ENCODE assay signal across 29 cellular contexts in the genomic region with DNA sequence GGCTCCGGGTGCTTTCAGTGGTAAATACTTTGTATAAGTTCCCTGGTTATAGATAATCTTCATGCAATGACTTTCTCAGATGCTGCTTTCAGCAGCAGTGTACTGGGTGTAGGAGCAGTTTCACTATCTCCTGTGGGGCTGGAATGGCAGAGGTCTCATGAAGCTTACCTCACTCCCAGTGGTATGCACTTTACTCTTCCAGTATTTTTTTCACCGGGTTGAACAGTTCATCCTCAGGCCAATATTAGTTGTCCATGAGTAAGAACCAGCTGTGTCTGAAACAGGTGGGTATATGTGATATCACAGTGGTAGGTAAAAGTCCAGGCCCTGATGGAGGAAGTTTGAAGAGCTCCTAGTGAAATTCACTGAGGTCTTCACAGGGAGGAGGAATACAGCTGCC.
DNase-seq lines count a peak whose midpoint lies in the region; ATAC-seq, FAIRE-seq and TF ChIP-seq lines count a peak whose summit lies in the region.
"Had no signal": no experiment of that assay in that cellular context is flagged by ENCODE, and none has a peak within 500 bp of the region (broad histone marks: within the 10 kb centered on the region; RNA-seq: fewer than 3 reads in every experiment).

No MANE protein-coding gene starts in this region.

- no peak overlapping the region for H3K9ac ChIP-seq in mammary epithelial cell (ENCODE audit: insufficient read depth, low read length)
- no peak overlapping the region for H3K9ac ChIP-seq in colonic mucosa (ENCODE audit: low read depth in 2 of 2, low read length in 2 of 2)
- H3K9ac ChIP-seq: KMS-11 had no signal

- no peak overlapping the region for H3K27ac ChIP-seq in mammary epithelial cell (ENCODE audit: insufficient read depth, low read depth, low read length)
- peak overlapping the region; percentile 40 for H3K27ac ChIP-seq in hepatocyte
- no peak overlapping the region for H3K27ac ChIP-seq in colonic mucosa
- H3K27ac ChIP-seq: KMS-11, Peyer's patch, SK-N-MC had no signal

- H3K9me2 ChIP-seq in hepatocyte (replicated peaks; ENCODE audit: insufficient read depth), result no peaks in the 10 kb centered on the region

- dilution Hi-C loops in mammary epithelial cell (cut with HindIII; ENCODE audit: low sequenced_read_pairs), result no loop called here

- H2AFZ ChIP-seq in mammary epithelial cell (ENCODE audit: low read depth, low read length) (no peak overlapping the region), hepatocyte (no peak overlapping the region)

- H3K36me3 ChIP-seq in mammary epithelial cell (ENCODE audit: insufficient read depth, low read length) (no peaks in the 10 kb centered on the region), bronchial epithelial cell (ENCODE audit: control insufficient read depth, insufficient read depth, low read length) (no peaks in the 10 kb centered on the region), hepatocyte (replicated peaks; ENCODE audit: insufficient read depth, low read depth) (no peaks in the 10 kb centered on the region), colonic mucosa (no peaks in the 10 kb centered on the region)
- H3K36me3 ChIP-seq: BE2C, Peyer's patch had no signal

- 86% methylated on average over 2 of the region's 2 CpGs for WGBS in mammary epithelial cell (ENCODE audit: low coverage, missing lambda C conversion rate)
- WGBS in hepatocyte (ENCODE audit: low lambda C conversion rate, missing lambda C conversion rate), result 81% methylated on average over 2 of the region's 2 CpGs

- TF ChIP-seq CTCF in mammary epithelial cell (conservative IDR thresholded peaks at IDR 0.05 in 1 of 2, IDR thresholded peaks at IDR 0.05 in 1 of 2; ENCODE audit: extremely low read depth in 1 of 2, insufficient read depth in 1 of 2, low read depth in 1 of 2, low read length in 2 of 2) (no peak), MCF 10A (IDR thresholded peaks at IDR 0.05; ENCODE audit: unreplicated experiment) (no peak), bronchial epithelial cell (IDR thresholded peaks at IDR 0.05; ENCODE audit: insufficient read depth, low read length, severe bottlenecking) (no peak), hepatocyte (IDR thresholded peaks at IDR 0.05; ENCODE audit: poor library complexity) (no peak), colonic mucosa (IDR thresholded peaks at IDR 0.05) (no peak)

- CTCF ChIA-PET in mammary epithelial cell (lab: Charles Lee; ENCODE audit: low non-redundant PET) (no interaction called here), MCF 10A (lab: Yijun Ruan, JAX) (interaction anchor here (0.6 to 1.0 kb wide), 2 partner anchors 20 to 220 kb away, joined by 3 to 4 read pairs; no protein-coding TSS in a partner anchor)

- no peak for ATAC-seq in activated naive CD8-positive, alpha-beta T cell treated with anti-CD3 and anti-CD28 coated beads, Interleukin-2, amount 50 U/mL, for 24 hours
- no peak for ATAC-seq in GM21528 (IDR thresholded peaks at IDR 0.05; ENCODE audit: low FRiP score, unreplicated experiment)
- ATAC-seq: GM12878 had no signal

- H3K27me3 ChIP-seq in mammary epithelial cell (ENCODE audit: insufficient read depth, low read length) (no peaks in the 10 kb centered on the region), bronchial epithelial cell (ENCODE audit: control insufficient read depth, insufficient read depth, low read length) (no peaks in the 10 kb centered on the region), hepatocyte (no peaks in the 10 kb centered on the region), colonic mucosa (no peaks in the 10 kb centered on the region)
- H3K27me3 ChIP-seq: BE2C, Peyer's patch had no signal

- no peak for FAIRE-seq in bronchial epithelial cell (lab: Jason Lieb, UNC)
- FAIRE-seq: G401.6, GM12878, H1 had no signal

- H4K20me1 ChIP-seq in mammary epithelial cell (ENCODE audit: insufficient read depth, low read length) (no peaks in the 10 kb centered on the region), hepatocyte (ENCODE audit: insufficient read depth, poor library complexity, severe bottlenecking) (no peaks in the 10 kb centered on the region)

- DNase-seq in mammary epithelial cell (peak; percentile 19), MCF 10A (ENCODE audit: unreplicated experiment) (no peak), bronchial epithelial cell (ENCODE audit: low read depth) (peak; percentile 18), hepatocyte (ENCODE audit: low spot score) (peak; percentile 11), NCI-H1930 (lab: John Stamatoyannopoulos, UW) (no peak), colonic mucosa (no peak)
- DNase-seq in activated naive CD8-positive, alpha-beta T cell treated with anti-CD3 and anti-CD28 coated beads, Interleukin-2, amount 50 U/mL, for 24 hours, result no peak
- DNase-seq: 8988T; ACHN; BE2C; DMS153; HCEC 1CT; NCI-H1092; NCI-H1417 treated with DMSO at 0.1 percent for 48 hours; NCI-H1694 treated with DMSO at 0.1 percent for 48 hours; NCI-H2171 treated with DMSO at 0.1 percent for 48 hours; NCI-H446; NCI-H524 treated with DMSO at 0.1 percent for 48 hours; NCI-H774; NK-92 treated with Interleukin-12 subunit alpha and Interleukin-12 subunit beta, amount 100 ng/mL, for 24 hours; Peyer's patch; SHP77 treated with DMSO at 0.1 percent for 48 hours had no signal

- H3K36me3 Mint-ChIP-seq in MCF 10A (ENCODE audit: insufficient read depth, unreplicated experiment), result no peaks in the 10 kb centered on the region
- H3K36me3 Mint-ChIP-seq in activated naive CD8-positive, alpha-beta T cell treated with anti-CD3 and anti-CD28 coated beads, Interleukin-2, amount 50 U/mL, for 24 hours (ENCODE audit: low read depth), result no peaks in the 10 kb centered on the region

- intact Hi-C loops in mammary epithelial cell (cut with micrococcal nuclease), result no loop called here
- intact Hi-C loops in MCF 10A (cut with micrococcal nuclease), result no loop called here
- intact Hi-C loops in colonic mucosa (cut with DNase I), result no loop called here

- H3K27me3 Mint-ChIP-seq in MCF 10A (ENCODE audit: insufficient read depth, unreplicated experiment), result no peaks in the 10 kb centered on the region
- H3K27me3 Mint-ChIP-seq in activated naive CD8-positive, alpha-beta T cell treated with anti-CD3 and anti-CD28 coated beads, Interleukin-2, amount 50 U/mL, for 24 hours, result peaks cover 5% of the 10 kb centered on the region

- in situ Hi-C loops in mammary epithelial cell (cut with MboI; ENCODE audit: low sequenced_read_pairs in 2 of 2), result no loop called here

- POLR2A ChIA-PET in MCF 10A (lab: Yijun Ruan, JAX), result interaction anchor here (0.9 kb wide), 1 partner anchor 108 kb away, joined by 3 read pairs; no protein-coding TSS in a partner anchor

- H3K4me2 ChIP-seq in mammary epithelial cell (ENCODE audit: insufficient read depth, low read depth, low read length), result no peak overlapping the region
- H3K4me2 ChIP-seq in hepatocyte, result no peak overlapping the region
- H3K4me2 ChIP-seq: KMS-11 had no signal

- H3K27ac Mint-ChIP-seq in MCF 10A (ENCODE audit: low read depth, unreplicated experiment), result no peak overlapping the region
- H3K27ac Mint-ChIP-seq in activated naive CD8-positive, alpha-beta T cell treated with anti-CD3 and anti-CD28 coated beads, Interleukin-2, amount 50 U/mL, for 24 hours, result no peak overlapping the region
- H3K27ac Mint-ChIP-seq: IgD-negative memory B cell had no signal

- H3K4me3 ChIP-seq in mammary epithelial cell (replicated peaks in 1 of 3; ENCODE audit: insufficient read depth in 1 of 3, low read depth in 2 of 3, low read length in 3 of 3), result no peak overlapping the region
- no peak overlapping the region for H3K4me3 ChIP-seq in bronchial epithelial cell (ENCODE audit: low read depth, low read length)
- no peak overlapping the region for H3K4me3 ChIP-seq in hepatocyte
- no peak overlapping the region for H3K4me3 ChIP-seq in colonic mucosa
- H3K4me3 ChIP-seq: GM12878, Peyer's patch, SK-N-MC had no signal

- H3K79me2 ChIP-seq in mammary epithelial cell (ENCODE audit: insufficient read depth, low read length) (no peaks in the 10 kb centered on the region), hepatocyte (no peaks in the 10 kb centered on the region)

- BruUV-seq in mammary epithelial cell (replicated peaks; lab: Mats Ljungman, UMichigan) (no TSS peak), MCF 10A (replicated peaks; lab: Mats Ljungman, UMichigan) (no TSS peak)

- H3K9me3 ChIP-seq in mammary epithelial cell (replicated peaks; ENCODE audit: insufficient read depth, low read length) (no peaks in the 10 kb centered on the region), hepatocyte (ENCODE audit: low read depth) (no peaks in the 10 kb centered on the region), colonic mucosa (no peaks in the 10 kb centered on the region)
- H3K9me3 ChIP-seq: BE2C, Peyer's patch had no signal

- H3K9me3 Mint-ChIP-seq in MCF 10A (ENCODE audit: unreplicated experiment), result peaks cover 20% of the 10 kb centered on the region
- H3K9me3 Mint-ChIP-seq in activated naive CD8-positive, alpha-beta T cell treated with anti-CD3 and anti-CD28 coated beads, Interleukin-2, amount 50 U/mL, for 24 hours, result peaks cover 8% of the 10 kb centered on the region

- H3K4me3 Mint-ChIP-seq in MCF 10A (ENCODE audit: unreplicated experiment), result no peak overlapping the region
- no peak overlapping the region for H3K4me3 Mint-ChIP-seq in activated naive CD8-positive, alpha-beta T cell treated with anti-CD3 and anti-CD28 coated beads, Interleukin-2, amount 50 U/mL, for 24 hours
- H3K4me3 Mint-ChIP-seq: IgD-negative memory B cell had no signal

- peaks cover 7% of the 10 kb centered on the region for H3K4me1 ChIP-seq in mammary epithelial cell (ENCODE audit: insufficient read depth, low read length)
- H3K4me1 ChIP-seq in hepatocyte (ENCODE audit: insufficient read depth), result no peaks in the 10 kb centered on the region
- no peaks in the 10 kb centered on the region for H3K4me1 ChIP-seq in colonic mucosa
- H3K4me1 ChIP-seq: BE2C, Peyer's patch had no signal

- H3K4me1 Mint-ChIP-seq in MCF 10A (ENCODE audit: insufficient read depth, unreplicated experiment), result peaks cover 11% of the 10 kb centered on the region
- H3K4me1 Mint-ChIP-seq in activated naive CD8-positive, alpha-beta T cell treated with anti-CD3 and anti-CD28 coated beads, Interleukin-2, amount 50 U/mL, for 24 hours, result no peaks in the 10 kb centered on the region
- H3K4me1 Mint-ChIP-seq: IgD-negative memory B cell had no signal

Comparison
In these comparisons a context has a peak if more than half of its experiments do, and no peak if none do; other contexts are left out.
1. DNase-seq: peak in mammary epithelial cell (single experiment), bronchial epithelial cell (single experiment) and hepatocyte (single experiment); none in MCF 10A (single experiment), activated naive CD8-positive, alpha-beta T cell treated with anti-CD3 and anti-CD28 coated beads, Interleukin-2, amount 50 U/mL, for 24 hours (single experiment), NCI-H1930 (0 of 2) and colonic mucosa (single experiment).